Comparison of ENCODE assay signal across 12 cellular contexts in genomic region chr9:73753171-73753570, GRCh38.
"Had no signal": no experiment of that assay in that cellular context is flagged by ENCODE, and none has a peak within 500 bp of the region (broad histone marks: within the 10 kb centered on the region; RNA-seq: fewer than 3 reads in every experiment).

No MANE protein-coding gene starts in this region.

- ATAC-seq: activated CD4-positive, CD25-positive, alpha-beta regulatory T cell treated with anti-CD3 and anti-CD28 coated beads, Interleukin-2, amount 50 U/mL, for 24 hours; left lung; natural killer cell; right lobe of liver; stimulated activated memory B cell treated with anti-CD40 and anti-IgM and Interleukin-4, amounts not matched to agents 10 μg/mL and 1 μg/mL and 100 μg/mL, for 72 hours had no signal

- DNase-seq: activated naive CD4-positive, alpha-beta T cell treated with anti-CD3 and anti-CD28 coated beads, Interleukin-2, amount 50 U/mL, for 16 hours; amniotic stem cell; left lung; natural killer cell; occipital lobe; right lobe of liver; spleen; stimulated activated CD4-positive, alpha-beta T cell treated with anti-CD3 and anti-CD28 coated beads, Interleukin-1b, Interleukin-23, amount 100 ng/mL, for 48 hours; substantia nigra; trophoblast cell had no signal
